10 cellular contexts compared by ENCODE assay signal in the genomic region with DNA sequence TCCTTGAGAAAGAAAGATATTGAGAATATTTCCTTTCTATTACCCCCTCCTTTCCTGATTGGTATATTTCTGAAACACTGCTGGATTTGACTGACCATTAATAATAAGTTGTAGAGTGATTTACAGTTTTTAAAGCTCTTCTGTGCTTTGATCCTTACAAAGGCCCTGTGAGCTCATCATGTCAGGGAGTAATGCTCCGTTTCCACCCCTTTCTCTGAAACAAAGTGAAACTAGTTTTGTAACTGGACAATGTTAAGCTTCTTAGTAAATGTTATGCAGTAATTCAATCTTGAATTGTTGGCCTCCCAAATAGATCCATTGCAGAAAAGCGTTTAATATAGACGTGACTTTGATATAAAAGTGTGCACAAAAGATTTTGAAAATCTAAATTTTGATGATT.
DNase-seq lines count a peak whose midpoint lies in the region; ATAC-seq, FAIRE-seq and TF ChIP-seq lines count a peak whose summit lies in the region.
"Had no signal": no experiment of that assay in that cellular context is flagged by ENCODE, and none has a peak within 500 bp of the region (broad histone marks: within the 10 kb centered on the region; RNA-seq: fewer than 3 reads in every experiment).

No MANE protein-coding gene starts in this region.

- TF ChIP-seq CTCF in PC-9 (conservative IDR thresholded peaks at IDR 0.05) (no peak), fibroblast of villous mesenchyme (IDR thresholded peaks at IDR 0.05; ENCODE audit: insufficient read depth, low read depth, low read length) (no peak)

- no peak for FAIRE-seq in small intestine (lab: Jason Lieb, UNC)

- no peaks in the 10 kb centered on the region for H3K79me2 ChIP-seq in PC-9 (ENCODE audit: low read depth)

- H3K36me3 ChIP-seq in PC-9 (ENCODE audit: low read depth), result no peaks in the 10 kb centered on the region
- H3K36me3 ChIP-seq in small intestine (ENCODE audit: control insufficient read depth in 2 of 2, insufficient read depth in 2 of 2, low read length in 2 of 2), result no peaks in the 10 kb centered on the region

- H3K9me3 ChIP-seq in PC-9 (ENCODE audit: insufficient read depth, low read depth), result no peaks in the 10 kb centered on the region
- H3K9me3 ChIP-seq in small intestine (ENCODE audit: control insufficient read depth, low read depth), result no peaks in the 10 kb centered on the region

- ATAC-seq in HG03039 (IDR thresholded peaks at IDR 0.05; ENCODE audit: unreplicated experiment), result no peak

- POLR2A ChIA-PET in PC-9 (lab: Charles Lee; ENCODE audit: unreplicated experiment), result interaction anchor here (0.6 to 0.7 kb wide), 2 partner anchors 66 to 239 kb away, joined by 5 to 10 read pairs; no protein-coding TSS in a partner anchor

- peak overlapping the region; percentile 63 for H3K4me2 ChIP-seq in PC-9

- H3K27ac ChIP-seq in PC-9 (no peak overlapping the region), small intestine (ENCODE audit: low read depth in 1 of 2, low read length in 1 of 2) (no peak overlapping the region)

- 39 to 47% (median 42%) methylated on average over 3 of the region's 3 CpGs for WGBS in small intestine, 3 donors

- H3F3A ChIP-seq in PC-9 (ENCODE audit: insufficient read depth, low read depth), result no peaks in the 10 kb centered on the region

- BruUV-seq in PC-9 (replicated peaks; lab: Mats Ljungman, UMichigan), result no TSS peak

- no peaks in the 10 kb centered on the region for H4K20me1 ChIP-seq in PC-9 (ENCODE audit: insufficient read depth)

- H3K4me3 ChIP-seq in PC-9 (peak overlapping the region; percentile 50), fibroblast of villous mesenchyme (ENCODE audit: low read depth, low read length) (peak overlapping the region; percentile 24), small intestine (ENCODE audit: low read depth in 1 of 2, low read length in 2 of 2) (no peak overlapping the region)

- CTCF ChIA-PET in PC-9 (lab: Charles Lee), result no interaction called here

- H3K9me2 ChIP-seq in PC-9 (ENCODE audit: insufficient read depth), result no peaks in the 10 kb centered on the region

- no peaks in the 10 kb centered on the region for H3K27me3 ChIP-seq in PC-9 (ENCODE audit: insufficient read depth, low read depth)
- no peaks in the 10 kb centered on the region for H3K27me3 ChIP-seq in small intestine (ENCODE audit: control insufficient read depth in 2 of 2, insufficient read depth in 2 of 2, low read length in 2 of 2)

- H3K4me1 ChIP-seq in PC-9 (replicated peaks; ENCODE audit: insufficient read depth) (no peaks in the 10 kb centered on the region), small intestine (ENCODE audit: control insufficient read depth in 2 of 2, insufficient read depth in 1 of 2, low read depth in 1 of 2, low read length in 1 of 2) (no peaks in the 10 kb centered on the region)

- DNase-seq in NCI-H748 treated with DMSO at 0.1 percent for 48 hours (lab: John Stamatoyannopoulos, UW) (peak; percentile 1), NCI-H748 (lab: John Stamatoyannopoulos, UW; ENCODE audit: unreplicated experiment) (no peak), PC-9 (no peak), fibroblast of villous mesenchyme (ENCODE audit: low read depth) (peak; percentile 27), small intestine (peak; percentile 10), NCI-H446 treated with DMSO at 0.1 percent for 48 hours (lab: John Stamatoyannopoulos, UW) (no peak)
- DNase-seq in activated effector memory CD4-positive, alpha-beta T cell treated with anti-CD3 and anti-CD28 coated beads, Interleukin-2, amount 50 U/mL, for 16 hours, result no peak
- DNase-seq: activated CD4-positive, alpha-beta memory T cell treated with anti-CD3 and anti-CD28 coated beads for 36 hours; NCI-H146 had no signal

- intact Hi-C loops in PC-9 (cut with micrococcal nuclease; ENCODE audit: unreplicated experiment), result no loop called here

- H2AFZ ChIP-seq in PC-9, result peak overlapping the region; percentile 44

Comparison
In these comparisons a context has a peak if more than half of its experiments do, and no peak if none do; other contexts are left out.
1. DNase-seq: peak in NCI-H748 treated with DMSO at 0.1 percent for 48 hours (single experiment), fibroblast of villous mesenchyme (single experiment) and small intestine (single experiment); none in NCI-H748 (single experiment), PC-9 (0 of 2), NCI-H446 treated with DMSO at 0.1 percent for 48 hours (single experiment) and activated effector memory CD4-positive, alpha-beta T cell treated with anti-CD3 and anti-CD28 coated beads, Interleukin-2, amount 50 U/mL, for 16 hours (single experiment).
2. H3K4me3 ChIP-seq: peak in PC-9 (single experiment) and fibroblast of villous mesenchyme (single experiment); none in small intestine (0 of 2).